16 cellular contexts compared by ENCODE assay signal in genomic region chr14:51216602-51217001, GRCh38.
"Had no signal": no experiment of that assay in that cellular context is flagged by ENCODE, and none has a peak within 500 bp of the region (broad histone marks: within the 10 kb centered on the region; RNA-seq: fewer than 3 reads in every experiment).

No MANE protein-coding gene starts in this region.

- H3K4me3 ChIP-seq: heart left ventricle, sigmoid colon, skin epidermis, stomach, thoracic aorta, transverse colon had no signal

- H3K27me3 Mint-ChIP-seq: naive B cell had no signal

- H3K27ac Mint-ChIP-seq: naive B cell, nephron had no signal

- ATAC-seq: esophagus mucosa, heart left ventricle had no signal

- DNase-seq: effector memory CD4-positive, alpha-beta T cell; heart left ventricle; hippocampal formation; kidney glomerular epithelial cell; mesendoderm; naive B cell; posterior cingulate gyrus; sigmoid colon; stimulated activated naive CD4-positive, alpha-beta T cell; stomach; substantia nigra; transverse colon had no signal

- H3K36me3 ChIP-seq: heart left ventricle, sigmoid colon, stomach, thoracic aorta, transverse colon had no signal

- H3K27ac ChIP-seq: heart left ventricle, sigmoid colon, skin epidermis, stomach, thoracic aorta, transverse colon had no signal

- H3K36me3 Mint-ChIP-seq: naive B cell had no signal

- H3K27me3 ChIP-seq: heart left ventricle, sigmoid colon, stomach, transverse colon had no signal

- H3K4me3 Mint-ChIP-seq: naive B cell, nephron had no signal

- H3K9me3 ChIP-seq: sigmoid colon, stomach, thoracic aorta, transverse colon had no signal

- H3K4me1 ChIP-seq: heart left ventricle, sigmoid colon, stomach, transverse colon had no signal

- H3K4me1 Mint-ChIP-seq: naive B cell, nephron had no signal
